8 cellular contexts compared by ENCODE assay signal in the genomic region with DNA sequence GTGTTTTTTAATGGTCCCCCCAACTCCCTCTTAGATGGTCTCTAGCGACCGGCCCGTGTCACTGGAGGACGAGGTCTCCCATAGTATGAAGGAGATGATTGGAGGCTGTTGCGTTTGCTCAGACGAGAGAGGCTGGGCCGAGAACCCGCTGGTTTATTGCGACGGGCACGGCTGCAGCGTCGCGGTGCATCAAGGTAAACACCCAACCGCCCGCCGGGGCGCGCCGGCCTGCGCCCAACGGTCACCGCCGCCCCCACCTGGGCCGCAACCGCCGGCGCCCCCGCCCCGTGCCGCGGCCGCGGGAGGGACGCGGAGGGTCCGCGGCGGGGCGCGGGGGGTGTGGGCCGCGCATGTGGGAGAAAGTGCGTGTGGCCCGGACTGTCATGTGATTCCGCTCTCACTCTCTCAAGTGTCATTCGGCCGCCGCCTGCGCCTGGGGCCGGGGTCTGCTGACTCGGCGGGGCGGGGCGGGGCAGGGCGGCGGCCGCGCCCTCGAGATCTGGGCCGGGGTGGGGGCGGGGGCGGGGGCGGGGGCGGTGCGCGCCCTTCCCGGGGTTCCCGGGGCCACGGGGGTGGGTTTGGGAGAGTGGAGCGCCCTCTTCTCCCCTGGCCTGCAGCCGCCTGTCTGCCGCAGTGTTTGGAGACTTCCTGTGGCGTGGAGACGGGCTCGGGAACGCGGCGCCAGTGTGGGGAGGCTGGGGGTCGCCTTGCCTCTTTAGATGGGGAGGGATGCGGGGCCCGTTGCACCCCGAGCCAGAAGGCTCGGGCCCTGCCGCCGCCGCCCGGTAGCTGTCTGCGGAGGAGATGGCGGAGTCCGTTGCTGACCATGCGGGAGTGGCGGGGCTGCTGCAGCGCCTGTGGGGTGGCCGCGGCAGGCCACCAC. TPM values are rescaled to one million over a fixed set of nuclear protein-coding genes. Genes with fewer than 3 reads are reported as not detected.
DNase-seq lines count a peak whose midpoint lies in the region; ATAC-seq and TF ChIP-seq lines count a peak whose summit lies in the region.

No MANE protein-coding gene starts in this region.

- peak overlapping the region; percentile 90 for H3K27ac ChIP-seq in RWPE2 (ENCODE audit: poor library complexity, severe bottlenecking)
- H3K27ac ChIP-seq in neutrophil: peak overlapping the region; percentile 94

- intact Hi-C loops in activated naive CD4-positive, alpha-beta T cell treated with anti-CD3 and anti-CD28 coated beads for 36 hours (cut with micrococcal nuclease): loop anchor here (1.0 to 5.0 kb wide), 10 partner anchors 10 to 1562 kb away; a partner anchor contains a TSS

- H3K9me3 ChIP-seq in RWPE2 (ENCODE audit: severe bottlenecking) (no peaks in the 10 kb centered on the region), neutrophil (no peaks in the 10 kb centered on the region)

- H3K36me3 ChIP-seq in RWPE2 (ENCODE audit: low read depth) (peaks cover 35% of the 10 kb centered on the region), neutrophil (peaks cover 17% of the 10 kb centered on the region)

- H3K27me3 ChIP-seq in RWPE2 (ENCODE audit: insufficient read depth, poor library complexity, severe bottlenecking): no peaks in the 10 kb centered on the region
- no peaks in the 10 kb centered on the region for H3K27me3 ChIP-seq in neutrophil

- H3K27ac Mint-ChIP-seq in activated naive CD4-positive, alpha-beta T cell treated with anti-CD3 and anti-CD28 coated beads for 36 hours: peak overlapping the region; percentile 63

- no peak for TF ChIP-seq CTCF in GM10248 (IDR thresholded peaks at IDR 0.05; ENCODE audit: control extremely low read depth, extremely low read depth, low read depth, missing control alignments)
- TF ChIP-seq CTCF in RWPE2 (IDR thresholded peaks at IDR 0.05; ENCODE audit: poor library complexity, severe bottlenecking): peak; percentile 16
- no peak for TF ChIP-seq CTCF in neutrophil (IDR thresholded peaks at IDR 0.05)

- peaks cover 19% of the 10 kb centered on the region for H3K4me1 Mint-ChIP-seq in activated naive CD4-positive, alpha-beta T cell treated with anti-CD3 and anti-CD28 coated beads for 36 hours (ENCODE audit: low read depth)

- peak; percentile 21 for ATAC-seq in HG02852 (IDR thresholded peaks at IDR 0.05; ENCODE audit: unreplicated experiment)
- ATAC-seq in RWPE2 (ENCODE audit: low read depth): peak; percentile 8; the same call in 1 of the 3 replicates

- CTCF ChIA-PET in GM10248 (lab: Yijun Ruan, JAX): no interaction called here
- CTCF ChIA-PET in activated naive CD4-positive, alpha-beta T cell treated with anti-CD3 and anti-CD28 coated beads for 36 hours (lab: Charles Lee): no interaction called here

- no peaks in the 10 kb centered on the region for H3K9me3 Mint-ChIP-seq in activated naive CD4-positive, alpha-beta T cell treated with anti-CD3 and anti-CD28 coated beads for 36 hours

- peak; percentile 54 for DNase-seq in GM10248 (ENCODE audit: extremely low spot score)
- DNase-seq in RWPE2 (ENCODE audit: low spot score): no peak
- DNase-seq in activated naive CD4-positive, alpha-beta T cell treated with anti-CD3 and anti-CD28 coated beads for 36 hours: peak; percentile 58
- peak; percentile 59 for DNase-seq in globus pallidus (ENCODE audit: low spot score)
- DNase-seq in mesenteric fat pad (ENCODE audit: low spot score): no peak
- DNase-seq in NCI-H2107 (lab: John Stamatoyannopoulos, UW): no peak

- H3K27me3 Mint-ChIP-seq in activated naive CD4-positive, alpha-beta T cell treated with anti-CD3 and anti-CD28 coated beads for 36 hours (ENCODE audit: low read depth): no peaks in the 10 kb centered on the region

- POLR2A ChIA-PET in GM10248 (lab: Yijun Ruan, JAX): no interaction called here

- peaks cover 27% of the 10 kb centered on the region for H3K4me1 ChIP-seq in RWPE2 (ENCODE audit: insufficient read depth, poor library complexity, severe bottlenecking)
- peaks cover 16% of the 10 kb centered on the region in 2 experiments for H3K4me1 ChIP-seq in neutrophil (ENCODE audit: control insufficient read depth in 1 of 2, insufficient read depth in 1 of 2, low read depth in 1 of 2, low read length in 1 of 2)

- H3K4me3 ChIP-seq in RWPE2 (ENCODE audit: severe bottlenecking): peak overlapping the region; percentile 48
- peak overlapping the region; percentile 86 to 94 for H3K4me3 ChIP-seq in neutrophil (ENCODE audit: low read depth in 1 of 2, low read length in 1 of 2)

- H3K36me3 Mint-ChIP-seq in activated naive CD4-positive, alpha-beta T cell treated with anti-CD3 and anti-CD28 coated beads for 36 hours (ENCODE audit: low read depth): peaks cover 18% of the 10 kb centered on the region

- peak overlapping the region; percentile 85 for H3K4me3 Mint-ChIP-seq in activated naive CD4-positive, alpha-beta T cell treated with anti-CD3 and anti-CD28 coated beads for 36 hours

RNA-seq across cellular contexts. Expression of a gene that starts 0.8 kb away (rescaled TPM):
- 10 to 100 TPM; 23.0 to 23.7 TPM for total RNA-seq in activated naive CD4-positive, alpha-beta T cell treated with anti-CD3 and anti-CD28 coated beads for 36 hours
- total RNA-seq in mesenteric fat pad: 42.1 TPM

RNA-seq across cellular contexts. Expression of a gene that starts 9.4 kb away (rescaled TPM):
- under 1 TPM in 1 of 2 experiments, not detected in 1; 0.10 TPM for total RNA-seq in activated naive CD4-positive, alpha-beta T cell treated with anti-CD3 and anti-CD28 coated beads for 36 hours
- 0.58 TPM for total RNA-seq in mesenteric fat pad

Comparison
In these comparisons a context has a peak if more than half of its experiments do, and no peak if none do; other contexts are left out.
1. DNase-seq: peak in GM10248 (single experiment), activated naive CD4-positive, alpha-beta T cell treated with anti-CD3 and anti-CD28 coated beads for 36 hours (single experiment) and globus pallidus (single experiment); none in RWPE2 (single experiment), mesenteric fat pad (single experiment) and NCI-H2107 (single experiment).